In genomic region chr13:20814224-20814910, GRCh38 we compare ENCODE assay signal across 9 cellular contexts. TPM values are rescaled to one million over a fixed set of nuclear protein-coding genes. Genes with fewer than 3 reads are reported as not detected.
DNase-seq lines count a peak whose midpoint lies in the region; ATAC-seq and TF ChIP-seq lines count a peak whose summit lies in the region.
"Had no signal": no experiment of that assay in that cellular context is flagged by ENCODE, and none has a peak within 500 bp of the region (broad histone marks: within the 10 kb centered on the region; RNA-seq: fewer than 3 reads in every experiment).

No MANE protein-coding gene starts in this region.

- H3K4me3 ChIP-seq in astrocyte of the cerebellum (ENCODE audit: low read depth, low read length) (no peak overlapping the region), thyroid gland (replicated peaks in 1 of 3) (no peak overlapping the region), HAP-1 (no peak overlapping the region)

- H3K36me3 ChIP-seq in thyroid gland (no peaks in the 10 kb centered on the region), HAP-1 (replicated peaks) (peaks cover 1% of the 10 kb centered on the region; the same call in 1 of the 2 replicates)

- DNase-seq in astrocyte of the cerebellum (ENCODE audit: low read depth) (peak; percentile 81), iPS-NIHi11 (ENCODE audit: low spot score) (peak; percentile 33), thyroid gland (peak; percentile 92 to 94), HAP-1 (ENCODE audit: low spot score in 2 of 2) (no peak), NCI-H774 (lab: John Stamatoyannopoulos, UW) (no peak)
- DNase-seq in activated CD4-positive, alpha-beta T cell treated with anti-CD3 and anti-CD28 coated beads for 36 hours = no peak
- DNase-seq: T-helper 1 cell had no signal

- no peaks in the 10 kb centered on the region for H3K4me1 Mint-ChIP-seq in activated CD4-positive, alpha-beta T cell treated with anti-CD3 and anti-CD28 coated beads for 36 hours

- no peak for TF ChIP-seq CTCF in astrocyte of the cerebellum (IDR thresholded peaks at IDR 0.05; ENCODE audit: low read depth, low read length, missing control alignments)
- TF ChIP-seq CTCF in thyroid gland (IDR thresholded peaks at IDR 0.05) = no peak

- TF ChIP-seq EP300 in Ishikawa (IDR thresholded peaks at IDR 0.05; ENCODE audit: borderline replicate concordance) = peak; percentile 65; the same call in 1 of the 2 replicates

- H3K27ac Mint-ChIP-seq in activated CD4-positive, alpha-beta T cell treated with anti-CD3 and anti-CD28 coated beads for 36 hours = no peak overlapping the region

- 31 to 32% methylated on average over 5 of the region's 5 CpGs for WGBS in thyroid gland, 2 donors

- H3K9me3 ChIP-seq in thyroid gland = no peaks in the 10 kb centered on the region
- no peaks in the 10 kb centered on the region for H3K9me3 ChIP-seq in HAP-1

- no peak for ATAC-seq in activated CD4-positive, alpha-beta T cell treated with anti-CD3 and anti-CD28 coated beads for 36 hours
- no peak for ATAC-seq in HG02571 (IDR thresholded peaks at IDR 0.05; ENCODE audit: unreplicated experiment)

- TF ChIP-seq POLR2A in thyroid gland (IDR thresholded peaks at IDR 0.05) = no peak

- no peaks in the 10 kb centered on the region for H3K9me3 Mint-ChIP-seq in activated CD4-positive, alpha-beta T cell treated with anti-CD3 and anti-CD28 coated beads for 36 hours (ENCODE audit: low read depth)

- POLR2A ChIA-PET in activated CD4-positive, alpha-beta T cell treated with anti-CD3 and anti-CD28 coated beads for 36 hours (lab: Charles Lee) = no interaction called here

- peak overlapping the region; percentile 59 to 81 (median 67) for H3K27ac ChIP-seq in thyroid gland

- H3K4me3 Mint-ChIP-seq in activated CD4-positive, alpha-beta T cell treated with anti-CD3 and anti-CD28 coated beads for 36 hours = no peak overlapping the region

- H3K36me3 Mint-ChIP-seq in activated CD4-positive, alpha-beta T cell treated with anti-CD3 and anti-CD28 coated beads for 36 hours (ENCODE audit: low read depth) = peaks cover 24% of the 10 kb centered on the region

- no peaks in the 10 kb centered on the region for H3K27me3 Mint-ChIP-seq in activated CD4-positive, alpha-beta T cell treated with anti-CD3 and anti-CD28 coated beads for 36 hours

- in situ Hi-C loops in astrocyte of the cerebellum (cut with HindIII; ENCODE audit: low sequenced_read_pairs) = no loop called here
- in situ Hi-C loops in HAP-1 (cut with MboI; ENCODE audit: low sequenced_read_pairs) = no loop called here

- no peak for TF ChIP-seq RAD21 in Ishikawa (IDR thresholded peaks at IDR 0.05; ENCODE audit: low read depth)

- intact Hi-C loops in thyroid gland (cut with DNase I) = no loop called here
- intact Hi-C loops in activated CD4-positive, alpha-beta T cell treated with anti-CD3 and anti-CD28 coated beads for 36 hours (cut with DNase I, micrococcal nuclease) = no loop called here

- H3K4me1 ChIP-seq in thyroid gland = peaks cover 17 to 21% of the 10 kb centered on the region in 2 donors
- peaks cover 8% of the 10 kb centered on the region for H3K4me1 ChIP-seq in HAP-1

- CTCF ChIA-PET in activated CD4-positive, alpha-beta T cell treated with anti-CD3 and anti-CD28 coated beads for 36 hours (lab: Charles Lee) = interaction anchor here (0.8 to 3.6 kb wide), 3 partner anchors 11 to 92 kb away, joined by 3 to 26 read pairs (median 3); no protein-coding TSS in a partner anchor

- H3K27me3 ChIP-seq in thyroid gland (no peaks in the 10 kb centered on the region), HAP-1 (ENCODE audit: low read depth) (no peaks in the 10 kb centered on the region)

TF ChIP-seq in Ishikawa, 13 proteins besides CTCF, POLR2A, EP300 and RAD21:
- TF ChIP-seq REST (IDR thresholded peaks at IDR 0.05; ENCODE audit: low read depth) = no peak
- no peak for TF ChIP-seq ZBTB7A (IDR thresholded peaks at IDR 0.05; ENCODE audit: low read depth)
- TF ChIP-seq EGR1 (IDR thresholded peaks at IDR 0.05) = no peak
- peak; percentile 82 for TF ChIP-seq MAX (IDR thresholded peaks at IDR 0.05)
- TF ChIP-seq FOXM1 (IDR thresholded peaks at IDR 0.05; ENCODE audit: borderline replicate concordance, low read depth) = no peak
- peak; percentile 73; the same call in 1 of the 2 replicates for TF ChIP-seq TCF12 (IDR thresholded peaks at IDR 0.05; ENCODE audit: low read depth)
- peak; percentile 52; the same call in 1 of the 2 replicates for TF ChIP-seq TEAD4 (IDR thresholded peaks at IDR 0.05)
- no peak for TF ChIP-seq CEBPB (IDR thresholded peaks at IDR 0.05)
- TF ChIP-seq, protein P1, sequence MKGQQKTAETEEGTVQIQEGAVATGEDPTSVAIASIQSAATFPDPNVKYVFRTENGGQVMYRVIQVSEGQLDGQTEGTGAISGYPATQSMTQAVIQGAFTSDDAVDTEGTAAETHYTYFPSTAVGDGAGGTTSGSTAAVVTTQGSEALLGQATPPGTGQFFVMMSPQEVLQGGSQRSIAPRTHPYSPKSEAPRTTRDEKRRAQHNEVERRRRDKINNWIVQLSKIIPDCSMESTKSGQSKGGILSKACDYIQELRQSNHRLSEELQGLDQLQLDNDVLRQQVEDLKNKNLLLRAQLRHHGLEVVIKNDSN (IDR thresholded peaks at IDR 0.05) = peak; percentile 77
- no peak for TF ChIP-seq CREB1 (IDR thresholded peaks at IDR 0.05; ENCODE audit: low read depth)
- TF ChIP-seq NFIC (IDR thresholded peaks at IDR 0.05) = peak; percentile 90
- no peak for TF ChIP-seq TAF1 (IDR thresholded peaks at IDR 0.05; ENCODE audit: low read depth)
- no peak for TF ChIP-seq YY1 (IDR thresholded peaks at IDR 0.05; ENCODE audit: low read depth)

RNA-seq across cellular contexts. Expression of gene EEF1AKMT1, which starts 40.6 kb away (rescaled TPM):
- total RNA-seq in thyroid gland = 10 to 100 TPM in 2 of 4 donors, 1 to 10 TPM in 2; 7.5 to 15.2 (median 10.3) TPM
- 10 to 100 TPM; 21.0 to 23.9 TPM for total RNA-seq in activated CD4-positive, alpha-beta T cell treated with anti-CD3 and anti-CD28 coated beads for 36 hours

Comparison
In these comparisons a context has a peak if more than half of its experiments do, and no peak if none do; other contexts are left out.
1. DNase-seq: peak in astrocyte of the cerebellum (single experiment), iPS-NIHi11 (single experiment) and thyroid gland (2 of 2); none in HAP-1 (0 of 2), activated CD4-positive, alpha-beta T cell treated with anti-CD3 and anti-CD28 coated beads for 36 hours (single experiment) and NCI-H774 (single experiment).